In genomic region chr7:72325561-72325960, GRCh38 we compare ENCODE assay signal across 36 cellular contexts.
"Had no signal": no experiment of that assay in that cellular context is flagged by ENCODE, and none has a peak within 500 bp of the region (broad histone marks: within the 10 kb centered on the region; RNA-seq: fewer than 3 reads in every experiment).

No MANE protein-coding gene starts in this region.

- H3K36me3 ChIP-seq: adrenal gland, breast epithelium, cardiac muscle cell, colonic mucosa, esophagus muscularis mucosa, gastrocnemius medialis, heart left ventricle had no signal

- H3K9me3 ChIP-seq: adrenal gland, body of pancreas, breast epithelium, colonic mucosa, esophagus muscularis mucosa, gastrocnemius medialis, heart left ventricle had no signal

- H3K36me3 Mint-ChIP-seq: activated CD8-positive, alpha-beta memory T cell treated with anti-CD3 and anti-CD28 coated beads, Interleukin-2, amount 10 ng/mL, durations not matched to agents 7 days and 5 days; activated naive CD4-positive, alpha-beta T cell treated with anti-CD3 and anti-CD28 coated beads, Interleukin-2, amount 50 U/mL, for 24 hours; activated naive CD8-positive, alpha-beta T cell treated with anti-CD3 and anti-CD28 coated beads for 36 hours; WTC11 had no signal

- H3K27ac ChIP-seq: adrenal gland, body of pancreas, breast epithelium, cardiac muscle cell, colonic mucosa, dorsolateral prefrontal cortex, esophagus muscularis mucosa, foreskin keratinocyte, gastrocnemius medialis, heart left ventricle had no signal

- H3K27ac Mint-ChIP-seq: activated CD8-positive, alpha-beta memory T cell treated with anti-CD3 and anti-CD28 coated beads, Interleukin-2, amount 10 ng/mL, durations not matched to agents 7 days and 5 days; activated CD8-positive, alpha-beta T cell treated with anti-CD3 and anti-CD28 coated beads for 36 hours; activated naive CD4-positive, alpha-beta T cell treated with anti-CD3 and anti-CD28 coated beads for 36 hours; activated naive CD4-positive, alpha-beta T cell treated with anti-CD3 and anti-CD28 coated beads, Interleukin-2, amount 50 U/mL, for 24 hours; activated naive CD8-positive, alpha-beta T cell treated with anti-CD3 and anti-CD28 coated beads for 36 hours; activated naive CD8-positive, alpha-beta T cell treated with anti-CD3 and anti-CD28 coated beads, Interleukin-2, amount 50 U/mL, for 24 hours; activated T-helper 1 cell treated with anti-CD3 and anti-CD28 coated beads, Interleukin-12 subunit alpha, Interleukin-12 subunit beta, Interleukin-2, Interleukin-4 antibody, amounts not matched to agents 30 ng/mL and 10 ng/mL and 1 ng/mL, durations not matched to agents 14 hours and 24 hours and 36 hours; activated T-helper 2 cell treated with anti-CD3 and anti-CD28 coated beads, Interferon-gamma antibody, Interleukin-2, Interleukin-4, amounts not matched to agents 10 μg/mL and 5 μg/mL and 100 μg/mL, durations not matched to agents 14 hours and 24 hours and 36 hours; dendritic cell treated with granulocyte-macrophage colony-stimulating factor and Interleukin-4, amounts not matched to agents 40 ng/mL and 50 ng/mL, for 4 days; effector memory CD8-positive, alpha-beta T cell; WTC11 had no signal

- H3K27me3 ChIP-seq: adrenal gland, body of pancreas, breast epithelium, cardiac muscle cell, colonic mucosa, dorsolateral prefrontal cortex, foreskin keratinocyte, gastrocnemius medialis, heart left ventricle had no signal

- DNase-seq: activated CD4-positive, alpha-beta T cell treated with anti-CD3 and anti-CD28 coated beads for 48 hours; activated CD4-positive, alpha-beta T cell treated with anti-CD3 and anti-CD28 coated beads, Interleukin-2, amount 50 U/mL, for 1 hour; activated CD4-positive, alpha-beta T cell treated with anti-CD3 and anti-CD28 coated beads, Interleukin-2, amount 50 U/mL, for 48 hours; activated CD8-positive, alpha-beta memory T cell treated with anti-CD3 and anti-CD28 coated beads, Interleukin-2, amount 10 ng/mL, durations not matched to agents 7 days and 5 days; activated CD8-positive, alpha-beta memory T cell treated with anti-CD3 and anti-CD28 coated beads, Interleukin-2, amount 50 U/mL, for 4 hours; activated CD8-positive, alpha-beta T cell treated with anti-CD3 and anti-CD28 coated beads for 36 hours; activated effector memory CD4-positive, alpha-beta T cell treated with anti-CD3 and anti-CD28 coated beads, Interleukin-2, amount 50 U/mL, for 16 hours; activated naive CD4-positive, alpha-beta T cell treated with anti-CD3 and anti-CD28 coated beads for 36 hours; activated naive CD8-positive, alpha-beta T cell treated with anti-CD3 and anti-CD28 coated beads for 36 hours; activated naive CD8-positive, alpha-beta T cell treated with anti-CD3 and anti-CD28 coated beads, Interleukin-2, amount 50 U/mL, for 24 hours; activated T-cell treated with anti-CD3 and anti-CD28 coated beads, Interleukin-2, amount 50 U/mL, for 1 hour; activated T-cell treated with anti-CD3 and anti-CD28 coated beads, Interleukin-2, amount 50 U/mL, for 48 hours; adrenal gland; amygdala; aorta; body of pancreas; central memory CD4-positive, alpha-beta T cell; cerebellar nuclear complex; colonic mucosa; dorsolateral prefrontal cortex; effector memory CD8-positive, alpha-beta T cell; erythroblast; gastrocnemius medialis; glutamatergic neuron; heart left ventricle; T-helper 2 cell had no signal

- H3K4me3 Mint-ChIP-seq: activated CD8-positive, alpha-beta memory T cell treated with anti-CD3 and anti-CD28 coated beads, Interleukin-2, amount 10 ng/mL, durations not matched to agents 7 days and 5 days; activated CD8-positive, alpha-beta T cell treated with anti-CD3 and anti-CD28 coated beads for 36 hours; activated naive CD4-positive, alpha-beta T cell treated with anti-CD3 and anti-CD28 coated beads for 36 hours; activated naive CD4-positive, alpha-beta T cell treated with anti-CD3 and anti-CD28 coated beads, Interleukin-2, amount 50 U/mL, for 24 hours; activated naive CD8-positive, alpha-beta T cell treated with anti-CD3 and anti-CD28 coated beads for 36 hours; activated naive CD8-positive, alpha-beta T cell treated with anti-CD3 and anti-CD28 coated beads, Interleukin-2, amount 50 U/mL, for 24 hours; activated T-helper 1 cell treated with anti-CD3 and anti-CD28 coated beads, Interleukin-12 subunit alpha, Interleukin-12 subunit beta, Interleukin-2, Interleukin-4 antibody, amounts not matched to agents 30 ng/mL and 10 ng/mL and 1 ng/mL, durations not matched to agents 14 hours and 24 hours and 36 hours; dendritic cell treated with granulocyte-macrophage colony-stimulating factor and Interleukin-4, amounts not matched to agents 40 ng/mL and 50 ng/mL, for 4 days; effector memory CD8-positive, alpha-beta T cell; WTC11 had no signal

- H3K27me3 Mint-ChIP-seq: activated CD8-positive, alpha-beta memory T cell treated with anti-CD3 and anti-CD28 coated beads, Interleukin-2, amount 10 ng/mL, durations not matched to agents 7 days and 5 days; activated CD8-positive, alpha-beta T cell treated with anti-CD3 and anti-CD28 coated beads for 36 hours; activated naive CD4-positive, alpha-beta T cell treated with anti-CD3 and anti-CD28 coated beads, Interleukin-2, amount 50 U/mL, for 24 hours; activated naive CD8-positive, alpha-beta T cell treated with anti-CD3 and anti-CD28 coated beads for 36 hours; activated naive CD8-positive, alpha-beta T cell treated with anti-CD3 and anti-CD28 coated beads, Interleukin-2, amount 50 U/mL, for 24 hours; dendritic cell treated with granulocyte-macrophage colony-stimulating factor and Interleukin-4, amounts not matched to agents 40 ng/mL and 50 ng/mL, for 4 days; effector memory CD8-positive, alpha-beta T cell had no signal

- H3K9me3 Mint-ChIP-seq: activated CD8-positive, alpha-beta T cell treated with anti-CD3 and anti-CD28 coated beads for 36 hours; activated naive CD4-positive, alpha-beta T cell treated with anti-CD3 and anti-CD28 coated beads, Interleukin-2, amount 50 U/mL, for 24 hours; activated naive CD8-positive, alpha-beta T cell treated with anti-CD3 and anti-CD28 coated beads, Interleukin-2, amount 50 U/mL, for 24 hours had no signal

- H3K4me3 ChIP-seq: adrenal gland, body of pancreas, breast epithelium, cardiac muscle cell, colonic mucosa, dorsolateral prefrontal cortex, esophagus muscularis mucosa, gastrocnemius medialis, heart left ventricle had no signal

- ATAC-seq: activated CD4-positive, CD25-positive, alpha-beta regulatory T cell treated with anti-CD3 and anti-CD28 coated beads, Interleukin-2, amount 50 U/mL, for 24 hours; activated CD8-positive, alpha-beta memory T cell treated with anti-CD3 and anti-CD28 coated beads, Interleukin-2, amount 10 ng/mL, durations not matched to agents 7 days and 5 days; activated CD8-positive, alpha-beta T cell treated with anti-CD3 and anti-CD28 coated beads for 36 hours; activated naive CD8-positive, alpha-beta T cell treated with anti-CD3 and anti-CD28 coated beads, Interleukin-2, amount 50 U/mL, for 24 hours; body of pancreas; effector memory CD8-positive, alpha-beta T cell; gastrocnemius medialis; heart left ventricle; WTC11 had no signal

- H3K4me1 ChIP-seq: adrenal gland, body of pancreas, breast epithelium, colonic mucosa, esophagus muscularis mucosa, foreskin keratinocyte, gastrocnemius medialis, heart left ventricle had no signal

- H3K4me1 Mint-ChIP-seq: activated CD8-positive, alpha-beta memory T cell treated with anti-CD3 and anti-CD28 coated beads, Interleukin-2, amount 10 ng/mL, durations not matched to agents 7 days and 5 days; activated naive CD4-positive, alpha-beta T cell treated with anti-CD3 and anti-CD28 coated beads, Interleukin-2, amount 50 U/mL, for 24 hours; activated naive CD8-positive, alpha-beta T cell treated with anti-CD3 and anti-CD28 coated beads for 36 hours; activated naive CD8-positive, alpha-beta T cell treated with anti-CD3 and anti-CD28 coated beads, Interleukin-2, amount 50 U/mL, for 24 hours; WTC11 had no signal
